In genomic region chr12:122399592-122400373, GRCh38 we compare ENCODE assay signal across 1 cellular context.
TF ChIP-seq lines count a peak whose summit lies in the region.

No MANE protein-coding gene starts in this region.

TF ChIP-seq in HCT116, 20 proteins besides CTCF, POLR2A, EP300 and RAD21 (continued from another document):
- TF ChIP-seq FOSL1 (IDR thresholded peaks at IDR 0.05; ENCODE audit: low read depth) = peak; percentile 42; the same call in 1 of the 2 replicates
- peak; percentile 93 for TF ChIP-seq CEBPB (IDR thresholded peaks at IDR 0.05; ENCODE audit: low read depth)
- TF ChIP-seq MAX (IDR thresholded peaks at IDR 0.05) = no peak; the same call in 1 of the 2 replicates
- TF ChIP-seq, protein P1, sequence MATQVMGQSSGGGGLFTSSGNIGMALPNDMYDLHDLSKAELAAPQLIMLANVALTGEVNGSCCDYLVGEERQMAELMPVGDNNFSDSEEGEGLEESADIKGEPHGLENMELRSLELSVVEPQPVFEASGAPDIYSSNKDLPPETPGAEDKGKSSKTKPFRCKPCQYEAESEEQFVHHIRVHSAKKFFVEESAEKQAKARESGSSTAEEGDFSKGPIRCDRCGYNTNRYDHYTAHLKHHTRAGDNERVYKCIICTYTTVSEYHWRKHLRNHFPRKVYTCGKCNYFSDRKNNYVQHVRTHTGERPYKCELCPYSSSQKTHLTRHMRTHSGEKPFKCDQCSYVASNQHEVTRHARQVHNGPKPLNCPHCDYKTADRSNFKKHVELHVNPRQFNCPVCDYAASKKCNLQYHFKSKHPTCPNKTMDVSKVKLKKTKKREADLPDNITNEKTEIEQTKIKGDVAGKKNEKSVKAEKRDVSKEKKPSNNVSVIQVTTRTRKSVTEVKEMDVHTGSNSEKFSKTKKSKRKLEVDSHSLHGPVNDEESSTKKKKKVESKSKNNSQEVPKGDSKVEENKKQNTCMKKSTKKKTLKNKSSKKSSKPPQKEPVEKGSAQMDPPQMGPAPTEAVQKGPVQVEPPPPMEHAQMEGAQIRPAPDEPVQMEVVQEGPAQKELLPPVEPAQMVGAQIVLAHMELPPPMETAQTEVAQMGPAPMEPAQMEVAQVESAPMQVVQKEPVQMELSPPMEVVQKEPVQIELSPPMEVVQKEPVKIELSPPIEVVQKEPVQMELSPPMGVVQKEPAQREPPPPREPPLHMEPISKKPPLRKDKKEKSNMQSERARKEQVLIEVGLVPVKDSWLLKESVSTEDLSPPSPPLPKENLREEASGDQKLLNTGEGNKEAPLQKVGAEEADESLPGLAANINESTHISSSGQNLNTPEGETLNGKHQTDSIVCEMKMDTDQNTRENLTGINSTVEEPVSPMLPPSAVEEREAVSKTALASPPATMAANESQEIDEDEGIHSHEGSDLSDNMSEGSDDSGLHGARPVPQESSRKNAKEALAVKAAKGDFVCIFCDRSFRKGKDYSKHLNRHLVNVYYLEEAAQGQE (IDR thresholded peaks at IDR 0.05; ENCODE audit: low read depth) = no peak
